9 cellular contexts compared by ENCODE assay signal in the genomic region with DNA sequence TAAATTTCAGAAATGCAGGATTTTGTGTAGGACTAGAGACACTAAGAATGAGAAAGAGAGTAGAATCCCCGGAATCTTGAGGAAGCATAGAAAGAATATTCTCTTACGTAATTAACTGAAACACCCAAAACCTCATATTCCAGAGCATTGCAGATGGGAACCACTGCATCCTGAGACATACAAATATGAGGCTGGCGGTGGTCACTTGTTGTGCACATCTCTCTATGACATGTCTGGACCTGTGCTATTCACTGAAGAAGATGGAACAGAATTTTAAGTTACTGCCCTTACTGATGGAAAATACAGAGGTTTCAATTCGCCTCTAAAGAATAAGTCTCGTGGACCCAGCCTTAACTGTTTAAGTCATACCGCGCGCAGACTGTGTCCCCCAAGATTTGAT. TPM values are rescaled to one million over a fixed set of nuclear protein-coding genes. Genes with fewer than 3 reads are reported as not detected.
A peak's percentile ranks its signal among the peaks of the same experiment; 100 is the strongest.
DNase-seq lines count a peak whose midpoint lies in the region; ATAC-seq and TF ChIP-seq lines count a peak whose summit lies in the region.
"Had no signal": no experiment of that assay in that cellular context is flagged by ENCODE, and none has a peak within 500 bp of the region (broad histone marks: within the 10 kb centered on the region; RNA-seq: fewer than 3 reads in every experiment).

No MANE protein-coding gene starts in this region.

- H3K9me3 ChIP-seq in right atrium auricular region (no peaks in the 10 kb centered on the region), lower lobe of right lung (no peaks in the 10 kb centered on the region), vagina (no peaks in the 10 kb centered on the region)

- TF ChIP-seq CTCF in right atrium auricular region (IDR thresholded peaks at IDR 0.05) (no peak), lower lobe of right lung (IDR thresholded peaks at IDR 0.05) (no peak), vagina (IDR thresholded peaks at IDR 0.05) (no peak)

- no peak for TF ChIP-seq POLR2A in vagina (IDR thresholded peaks at IDR 0.05)

- ATAC-seq in left cardiac atrium (no peak), lower lobe of right lung (no peak), GM19467 (IDR thresholded peaks at IDR 0.05; ENCODE audit: unreplicated experiment) (no peak), GM21528 (IDR thresholded peaks at IDR 0.05; ENCODE audit: low FRiP score, unreplicated experiment) (no peak)
- no peak for ATAC-seq in activated naive CD8-positive, alpha-beta T cell treated with anti-CD3 and anti-CD28 coated beads, Interleukin-2, amount 50 U/mL, for 24 hours

- H3K27ac ChIP-seq in right atrium auricular region = peak overlapping the region; percentile 77 to 80
- H3K27ac ChIP-seq in lower lobe of right lung = peak overlapping the region; percentile 80
- peak overlapping the region; percentile 49 for H3K27ac ChIP-seq in vagina

- H3K27me3 ChIP-seq in right atrium auricular region (no peaks in the 10 kb centered on the region), lower lobe of right lung (ENCODE audit: low read depth) (no peaks in the 10 kb centered on the region), vagina (no peaks in the 10 kb centered on the region)

- H3K9me3 Mint-ChIP-seq in activated naive CD8-positive, alpha-beta T cell treated with anti-CD3 and anti-CD28 coated beads, Interleukin-2, amount 50 U/mL, for 24 hours = no peaks in the 10 kb centered on the region

- H3K4me3 Mint-ChIP-seq in activated naive CD8-positive, alpha-beta T cell treated with anti-CD3 and anti-CD28 coated beads, Interleukin-2, amount 50 U/mL, for 24 hours = peak overlapping the region; percentile 92

- H3K27ac Mint-ChIP-seq in activated naive CD8-positive, alpha-beta T cell treated with anti-CD3 and anti-CD28 coated beads, Interleukin-2, amount 50 U/mL, for 24 hours = peak overlapping the region; percentile 93

- DNase-seq in right atrium auricular region (ENCODE audit: low spot score) = no peak
- no peak for DNase-seq in left cardiac atrium
- DNase-seq in activated naive CD8-positive, alpha-beta T cell treated with anti-CD3 and anti-CD28 coated beads, Interleukin-2, amount 50 U/mL, for 24 hours = no peak
- DNase-seq in lower lobe of right lung = no peak
- DNase-seq in vagina (ENCODE audit: extremely low spot score in 2 of 2) = no peak
- DNase-seq in activated CD4-positive, alpha-beta T cell treated with anti-CD3 and anti-CD28 coated beads, Interleukin-2, amount 50 U/mL, for 1 hour = no peak
- DNase-seq: T-helper 9 cell had no signal

- intact Hi-C loops in left cardiac atrium (cut with DNase I) (loop anchor here (10.0 kb wide), 3 partner anchors 108 to 178 kb away; a partner anchor contains a TSS), lower lobe of right lung (cut with DNase I) (no loop called here), vagina (cut with DNase I) (no loop called here)

- no peaks in the 10 kb centered on the region for H3K36me3 ChIP-seq in right atrium auricular region
- H3K36me3 ChIP-seq in lower lobe of right lung = no peaks in the 10 kb centered on the region
- no peaks in the 10 kb centered on the region for H3K36me3 ChIP-seq in vagina

- H3K4me3 ChIP-seq in right atrium auricular region (peak overlapping the region; percentile 58 to 72), lower lobe of right lung (peak overlapping the region; percentile 72), vagina (peak overlapping the region; percentile 58 to 68)

- H3K36me3 Mint-ChIP-seq in activated naive CD8-positive, alpha-beta T cell treated with anti-CD3 and anti-CD28 coated beads, Interleukin-2, amount 50 U/mL, for 24 hours (ENCODE audit: low read depth) = peaks cover 21% of the 10 kb centered on the region

- no peaks in the 10 kb centered on the region for H3K27me3 Mint-ChIP-seq in activated naive CD8-positive, alpha-beta T cell treated with anti-CD3 and anti-CD28 coated beads, Interleukin-2, amount 50 U/mL, for 24 hours

- peaks cover 34% of the 10 kb centered on the region for H3K4me1 Mint-ChIP-seq in activated naive CD8-positive, alpha-beta T cell treated with anti-CD3 and anti-CD28 coated beads, Interleukin-2, amount 50 U/mL, for 24 hours

- H3K4me1 ChIP-seq in right atrium auricular region (peaks cover 0 to 12% of the 10 kb centered on the region in 2 donors), lower lobe of right lung (peaks cover 12% of the 10 kb centered on the region), vagina (peaks cover 24% of the 10 kb centered on the region)

RNA-seq across cellular contexts. Expression of a gene that starts 0.8 kb away (rescaled TPM):
- 10 to 100 TPM; 24.3 to 29.3 TPM for total RNA-seq in right atrium auricular region
- total RNA-seq in left cardiac atrium = 10 to 100 TPM; 32.4 to 36.8 TPM
- 21.0 TPM for total RNA-seq in lower lobe of right lung
- total RNA-seq in vagina = 8.3 TPM

RNA-seq across cellular contexts. Expression of a gene that starts 1.4 kb away (rescaled TPM):
- total RNA-seq in right atrium auricular region (not detected), left cardiac atrium (under 1 TPM in 1 of 2 donors, not detected in 1; 0.32 TPM), lower lobe of right lung (6.8 TPM), vagina (not detected)

Comparison
In these comparisons a context has a peak if more than half of its experiments do, and no peak if none do; other contexts are left out.
1. intact Hi-C loops: an anchor here in left cardiac atrium (10.0 kb wide); none called in lower lobe of right lung and vagina.